In genomic region chr11:90135016-90135415, GRCh38 we compare ENCODE assay signal across 9 cellular contexts. TPM values are rescaled to one million over a fixed set of nuclear protein-coding genes. Genes with fewer than 3 reads are reported as not detected.
DNase-seq lines count a peak whose midpoint lies in the region; ATAC-seq and TF ChIP-seq lines count a peak whose summit lies in the region.
"Had no signal": no experiment of that assay in that cellular context is flagged by ENCODE, and none has a peak within 500 bp of the region (broad histone marks: within the 10 kb centered on the region; RNA-seq: fewer than 3 reads in every experiment).

No MANE protein-coding gene starts in this region.

- in situ Hi-C loops in astrocyte of the cerebellum (cut with HindIII; ENCODE audit: low sequenced_read_pairs), result no loop called here

- no peaks in the 10 kb centered on the region for H3K9me3 ChIP-seq in upper lobe of left lung

- H3K4me3 ChIP-seq in astrocyte of the cerebellum (ENCODE audit: low read depth, low read length) (peak overlapping the region; percentile 67), lower leg skin (ENCODE audit: low read depth, poor library complexity, severe bottlenecking) (peak overlapping the region; percentile 27), upper lobe of left lung (peak overlapping the region in 3 of 4 donors; percentile 39 to 55 (median 49))

- no peaks in the 10 kb centered on the region for H3K9me3 Mint-ChIP-seq in activated naive CD8-positive, alpha-beta T cell (ENCODE audit: low read depth)
- no peaks in the 10 kb centered on the region for H3K9me3 Mint-ChIP-seq in activated naive CD8-positive, alpha-beta T cell treated with anti-CD3 and anti-CD28 coated beads, Interleukin-2, amount 50 U/mL, for 24 hours

- ATAC-seq in activated naive CD8-positive, alpha-beta T cell treated with anti-CD3 and anti-CD28 coated beads, Interleukin-2, amount 50 U/mL, for 24 hours, result no peak
- peak in 1 of 2 donors; percentile 7 for ATAC-seq in upper lobe of left lung (ENCODE audit: low FRiP score in 2 of 2)

- no peaks in the 10 kb centered on the region for H3K36me3 Mint-ChIP-seq in activated naive CD8-positive, alpha-beta T cell
- no peaks in the 10 kb centered on the region for H3K36me3 Mint-ChIP-seq in activated naive CD8-positive, alpha-beta T cell treated with anti-CD3 and anti-CD28 coated beads, Interleukin-2, amount 50 U/mL, for 24 hours (ENCODE audit: low read depth)

- no peak for DNase-seq in activated naive CD8-positive, alpha-beta T cell treated with anti-CD3 and anti-CD28 coated beads, Interleukin-2, amount 50 U/mL, for 24 hours
- DNase-seq in astrocyte of the cerebellum (ENCODE audit: low read depth) (no peak), lower leg skin (ENCODE audit: low spot score in 2 of 2) (no peak), upper lobe of left lung (no peak), NCI-H1417 treated with DMSO at 0.1 percent for 48 hours (lab: John Stamatoyannopoulos, UW) (no peak), COLO829 (ENCODE audit: low spot score) (no peak), NCI-H2196 treated with DMSO at 0.1 percent for 48 hours (lab: John Stamatoyannopoulos, UW; ENCODE audit: unreplicated experiment) (no peak)

- H3K4me1 Mint-ChIP-seq in activated naive CD8-positive, alpha-beta T cell (ENCODE audit: low read depth), result peaks cover 21% of the 10 kb centered on the region
- H3K4me1 Mint-ChIP-seq in activated naive CD8-positive, alpha-beta T cell treated with anti-CD3 and anti-CD28 coated beads, Interleukin-2, amount 50 U/mL, for 24 hours, result peaks cover 14% of the 10 kb centered on the region

- H3K4me3 Mint-ChIP-seq in activated naive CD8-positive, alpha-beta T cell, result peak overlapping the region; percentile 33
- no peak overlapping the region for H3K4me3 Mint-ChIP-seq in activated naive CD8-positive, alpha-beta T cell treated with anti-CD3 and anti-CD28 coated beads, Interleukin-2, amount 50 U/mL, for 24 hours

- H3K27ac ChIP-seq in upper lobe of left lung, result peak overlapping the region in 1 of 4 donors; percentile 71
- H3K27ac ChIP-seq: RWPE1 had no signal

- peaks cover 0 to 12% (median 2%) of the 10 kb centered on the region in 4 donors for H3K4me1 ChIP-seq in upper lobe of left lung

- TF ChIP-seq POLR2A in lower leg skin (IDR thresholded peaks at IDR 0.05), result no peak
- TF ChIP-seq POLR2A in upper lobe of left lung (IDR thresholded peaks at IDR 0.05), result no peak

- TF ChIP-seq CTCF in astrocyte of the cerebellum (IDR thresholded peaks at IDR 0.05; ENCODE audit: low read depth, low read length, missing control alignments) (no peak), lower leg skin (IDR thresholded peaks at IDR 0.05) (no peak), upper lobe of left lung (IDR thresholded peaks at IDR 0.05) (no peak)

- no peaks in the 10 kb centered on the region for H3K27me3 ChIP-seq in upper lobe of left lung

- 2 to 3% methylated on average over 5 of the region's 5 CpGs for WGBS in lower leg skin, 2 donors
- 4 to 10% methylated on average over 5 of the region's 5 CpGs for WGBS in upper lobe of left lung, 2 donors

- no peak overlapping the region for H3K27ac Mint-ChIP-seq in activated naive CD8-positive, alpha-beta T cell
- no peak overlapping the region for H3K27ac Mint-ChIP-seq in activated naive CD8-positive, alpha-beta T cell treated with anti-CD3 and anti-CD28 coated beads, Interleukin-2, amount 50 U/mL, for 24 hours

- intact Hi-C loops in lower leg skin (cut with DNase I; ENCODE audit: low total_unique reads), result no loop called here

- TF ChIP-seq EP300 in upper lobe of left lung (IDR thresholded peaks at IDR 0.05), result no peak

- H3K27me3 Mint-ChIP-seq in activated naive CD8-positive, alpha-beta T cell, result peaks cover 38% of the 10 kb centered on the region
- peaks cover 43% of the 10 kb centered on the region for H3K27me3 Mint-ChIP-seq in activated naive CD8-positive, alpha-beta T cell treated with anti-CD3 and anti-CD28 coated beads, Interleukin-2, amount 50 U/mL, for 24 hours

- H3K36me3 ChIP-seq in upper lobe of left lung, result no peaks in the 10 kb centered on the region

RNA-seq across cellular contexts. Expression of gene NAALAD2, which starts 0.6 kb away (rescaled TPM):
- total RNA-seq in lower leg skin, result under 1 TPM; 0.11 to 0.49 (median 0.30) TPM
- 1 to 10 TPM in 4 of 6 donors, under 1 TPM in 2; 0.33 to 2.1 (median 1.2) TPM for total RNA-seq in upper lobe of left lung

RNA-seq across cellular contexts. Expression of gene UBTFL1, which starts 49.3 kb away (rescaled TPM):
- total RNA-seq in lower leg skin, result not detected
- not detected for total RNA-seq in upper lobe of left lung
